11 cellular contexts compared by ENCODE assay signal in genomic region chr16:57071840-57072541, GRCh38. TPM values are rescaled to one million over a fixed set of nuclear protein-coding genes. Genes with fewer than 3 reads are reported as not detected.
DNase-seq lines count a peak whose midpoint lies in the region; ATAC-seq and TF ChIP-seq lines count a peak whose summit lies in the region.
"Had no signal": no experiment of that assay in that cellular context is flagged by ENCODE, and none has a peak within 500 bp of the region (broad histone marks: within the 10 kb centered on the region; RNA-seq: fewer than 3 reads in every experiment).

No MANE protein-coding gene starts in this region.

- H3K4me3 Mint-ChIP-seq in chondrocyte (ENCODE audit: unreplicated experiment) = no peak overlapping the region

- peak; percentile 78 for ATAC-seq in omental fat pad (ENCODE audit: low FRiP score)
- ATAC-seq in GM21360 (IDR thresholded peaks at IDR 0.05; ENCODE audit: unreplicated experiment) = no peak
- no peak for ATAC-seq in GM21423 (IDR thresholded peaks at IDR 0.05; ENCODE audit: unreplicated experiment)
- ATAC-seq: left ventricle myocardium superior had no signal

- H3K27me3 Mint-ChIP-seq in chondrocyte (ENCODE audit: low read depth) = peaks cover 3% of the 10 kb centered on the region

- no peaks in the 10 kb centered on the region for H3K9me3 Mint-ChIP-seq in chondrocyte (ENCODE audit: low read depth)

- peaks cover 14% of the 10 kb centered on the region for H3K4me1 Mint-ChIP-seq in chondrocyte (ENCODE audit: low read depth)

- no peaks in the 10 kb centered on the region for H3K36me3 Mint-ChIP-seq in chondrocyte (ENCODE audit: low read depth)

- H3K27ac Mint-ChIP-seq in chondrocyte (ENCODE audit: unreplicated experiment) = peak overlapping the region; percentile 50

- TF ChIP-seq CTCF in chondrocyte (IDR thresholded peaks at IDR 0.05) (no peak), omental fat pad (IDR thresholded peaks at IDR 0.05) (no peak)

- DNase-seq in EH (ENCODE audit: low read depth) (peak; percentile 62), NCI-H2227 (lab: John Stamatoyannopoulos, UW; ENCODE audit: unreplicated experiment) (peak; percentile 20), chondrocyte (ENCODE audit: low spot score) (no peak), omental fat pad (ENCODE audit: low spot score) (no peak), putamen (ENCODE audit: low spot score) (no peak), kidney glomerular epithelial cell (lab: John Stamatoyannopoulos, UW) (no peak)
- DNase-seq: left ventricle myocardium superior, NCI-H526, tibial artery had no signal

RNA-seq across cellular contexts. Expression of gene CPNE2, which starts 20.4 kb away (rescaled TPM):
- total RNA-seq in chondrocyte (10.0 to 22.3 TPM (median 21.8 TPM) in 3 replicates), omental fat pad (10 to 100 TPM; 28.2 to 66.0 (median 45.8) TPM)

Comparison
In these comparisons a context has a peak if more than half of its experiments do, and no peak if none do; other contexts are left out.
1. DNase-seq: peak in EH (single experiment) and NCI-H2227 (single experiment); none in chondrocyte (single experiment), omental fat pad (single experiment), putamen (single experiment) and kidney glomerular epithelial cell (single experiment).